Comparison of ENCODE assay signal across 26 cellular contexts in genomic region chr1:172589553-172589952, GRCh38. TPM values are rescaled to one million over a fixed set of nuclear protein-coding genes. Genes with fewer than 3 reads are reported as not detected.
DNase-seq lines count a peak whose midpoint lies in the region; ATAC-seq, FAIRE-seq and TF ChIP-seq lines count a peak whose summit lies in the region.
"Had no signal": no experiment of that assay in that cellular context is flagged by ENCODE, and none has a peak within 500 bp of the region (broad histone marks: within the 10 kb centered on the region; RNA-seq: fewer than 3 reads in every experiment).

No MANE protein-coding gene starts in this region.

- DNase-seq in NCI-H82 (lab: John Stamatoyannopoulos, UW) (peak; percentile 40), NCI-H82 treated with DMSO at 0.1 percent for 48 hours (lab: John Stamatoyannopoulos, UW; ENCODE audit: unreplicated experiment) (no peak), H54 (ENCODE audit: insufficient read length, low spot score) (no peak), fibroblast of pulmonary artery (ENCODE audit: low read depth) (no peak), GM10266 (ENCODE audit: extremely low spot score) (no peak), HCEC 1CT (no peak), GM23338 (ENCODE audit: low spot score) (no peak)
- DNase-seq in activated naive CD8-positive, alpha-beta T cell treated with anti-CD3 and anti-CD28 coated beads for 36 hours, result no peak
- DNase-seq: activated CD4-positive, alpha-beta T cell treated with anti-CD3 and anti-CD28 coated beads, Interleukin-2, amount 10 ng/mL, durations not matched to agents 7 days and 5 days; COR-L47; cortex of kidney; MG63; mucosa of descending colon; NCI-H2171 treated with DMSO at 0.1 percent for 48 hours; NCI-H526 treated with DMSO at 0.1 percent for 48 hours; SIG-M5; stimulated activated CD4-positive, alpha-beta T cell treated with anti-CD3 and anti-CD28 coated beads, Interleukin-12 subunit alpha, Interleukin-12 subunit beta, amount 100 ng/mL, for 4 hours; upper lobe of right lung had no signal

- TF ChIP-seq CTCF in fibroblast of pulmonary artery (IDR thresholded peaks at IDR 0.05; ENCODE audit: low read length, missing control alignments), result no peak
- no peak for TF ChIP-seq CTCF in GM10266 (IDR thresholded peaks at IDR 0.05; ENCODE audit: control insufficient read depth, insufficient read depth, low read depth, missing control alignments)
- no peak for TF ChIP-seq CTCF in GM23338 (conservative IDR thresholded peaks at IDR 0.05; ENCODE audit: low read depth in 2 of 2)

- no peak overlapping the region for H3K27ac ChIP-seq in GM23338 (ENCODE audit: low read depth)
- H3K27ac ChIP-seq: 22Rv1, hepatocyte, upper lobe of right lung had no signal

- H3K27me3 Mint-ChIP-seq in activated naive CD8-positive, alpha-beta T cell treated with anti-CD3 and anti-CD28 coated beads for 36 hours, result no peaks in the 10 kb centered on the region
- H3K27me3 Mint-ChIP-seq in GM23338 (ENCODE audit: insufficient read depth, low read depth, poor library complexity), result no peaks in the 10 kb centered on the region
- H3K27me3 Mint-ChIP-seq: activated CD4-positive, alpha-beta T cell treated with anti-CD3 and anti-CD28 coated beads, Interleukin-2, amount 10 ng/mL, durations not matched to agents 7 days and 5 days; activated naive CD8-positive, alpha-beta T cell; B cell; brain had no signal

- H3K36me3 Mint-ChIP-seq in activated naive CD8-positive, alpha-beta T cell treated with anti-CD3 and anti-CD28 coated beads for 36 hours, result peaks cover 65% of the 10 kb centered on the region
- H3K36me3 Mint-ChIP-seq in GM23338 (ENCODE audit: low read depth), result peaks cover 69% of the 10 kb centered on the region

- H3K36me3 ChIP-seq in GM23338 (ENCODE audit: insufficient read depth), result peaks cover 25% of the 10 kb centered on the region; the same call in 1 of the 2 replicates

- H3K79me2 ChIP-seq in GM23338 (replicated peaks; ENCODE audit: insufficient read depth), result peaks cover 20% of the 10 kb centered on the region

- TF ChIP-seq POLR2A in H54 (IDR thresholded peaks at IDR 0.05; ENCODE audit: low read depth, low read length), result no peak

- peaks cover 32% of the 10 kb centered on the region for H3K4me1 Mint-ChIP-seq in activated naive CD8-positive, alpha-beta T cell treated with anti-CD3 and anti-CD28 coated beads for 36 hours
- H3K4me1 Mint-ChIP-seq in GM23338, result no peaks in the 10 kb centered on the region
- H3K4me1 Mint-ChIP-seq: brain had no signal

- H2AFZ ChIP-seq in GM23338, result no peak overlapping the region
- H2AFZ ChIP-seq: hepatocyte had no signal

- H3K4me3 ChIP-seq in fibroblast of pulmonary artery (replicated peaks; ENCODE audit: low read depth, low read length), result peak overlapping the region; percentile 29
- no peak overlapping the region for H3K4me3 ChIP-seq in GM23338
- H3K4me3 ChIP-seq: hepatocyte, MG63, mucosa of descending colon, upper lobe of right lung had no signal

- H3K4me1 ChIP-seq in GM23338 (ENCODE audit: insufficient read depth), result no peaks in the 10 kb centered on the region
- H3K4me1 ChIP-seq: upper lobe of right lung had no signal

- peak; percentile 60 for FAIRE-seq in H54 (lab: Jason Lieb, UNC)
- FAIRE-seq: endometrium, islet of Langerhans had no signal

- peak overlapping the region; percentile 80 for H3K27ac Mint-ChIP-seq in activated naive CD8-positive, alpha-beta T cell treated with anti-CD3 and anti-CD28 coated beads for 36 hours
- no peak overlapping the region for H3K27ac Mint-ChIP-seq in GM23338
- H3K27ac Mint-ChIP-seq: activated CD4-positive, alpha-beta T cell treated with anti-CD3 and anti-CD28 coated beads, Interleukin-2, amount 10 ng/mL, durations not matched to agents 7 days and 5 days; B cell; brain had no signal

- peaks cover 6% of the 10 kb centered on the region for H3K9me3 Mint-ChIP-seq in activated naive CD8-positive, alpha-beta T cell treated with anti-CD3 and anti-CD28 coated beads for 36 hours
- no peaks in the 10 kb centered on the region for H3K9me3 Mint-ChIP-seq in GM23338

- H3K4me2 ChIP-seq in GM23338, result no peak overlapping the region
- H3K4me2 ChIP-seq: hepatocyte had no signal

- no peak overlapping the region for H3K4me3 Mint-ChIP-seq in activated naive CD8-positive, alpha-beta T cell treated with anti-CD3 and anti-CD28 coated beads for 36 hours
- no peak overlapping the region for H3K4me3 Mint-ChIP-seq in GM23338
- H3K4me3 Mint-ChIP-seq: activated CD4-positive, alpha-beta T cell treated with anti-CD3 and anti-CD28 coated beads, Interleukin-2, amount 10 ng/mL, durations not matched to agents 7 days and 5 days; activated naive CD8-positive, alpha-beta T cell; B cell; brain; T-helper 1 cell treated with Interleukin-12 subunit alpha and Interleukin-12 subunit beta and Interleukin-4 antibody, amounts not matched to agents 30 μg/mL and 1 μg/mL, for 36 hours had no signal

- H3F3A ChIP-seq in GM23338 (replicated peaks; ENCODE audit: low read depth), result no peaks in the 10 kb centered on the region

- ATAC-seq in GM23338, result no peak
- ATAC-seq: mucosa of descending colon had no signal

- no peaks in the 10 kb centered on the region for H3K27me3 ChIP-seq in GM23338 (ENCODE audit: insufficient read depth)
- H3K27me3 ChIP-seq: hepatocyte, MG63, upper lobe of right lung had no signal

- H3K9me2 ChIP-seq in GM23338 (ENCODE audit: insufficient read depth), result no peaks in the 10 kb centered on the region

- no peaks in the 10 kb centered on the region for H4K20me1 ChIP-seq in GM23338 (replicated peaks; ENCODE audit: insufficient read depth)

TF ChIP-seq in GM23338, 12 proteins besides CTCF, POLR2A, EP300 and RAD21 (continues in another document):
- no peak for TF ChIP-seq ZNF331 (CRISPR knock-in tag; IDR thresholded peaks at IDR 0.05; ENCODE audit: low read depth)
- TF ChIP-seq POLR2AphosphoS5 (IDR thresholded peaks at IDR 0.05; ENCODE audit: low read depth), result no peak
- no peak for TF ChIP-seq ZNF114 (CRISPR knock-in tag; IDR thresholded peaks at IDR 0.05)
- no peak for TF ChIP-seq JUNB (IDR thresholded peaks at IDR 0.05; ENCODE audit: unreplicated experiment)
- no peak for TF ChIP-seq REST (IDR thresholded peaks at IDR 0.05; ENCODE audit: unreplicated experiment)
- no peak for TF ChIP-seq EZH2phosphoT487 (IDR thresholded peaks at IDR 0.05; ENCODE audit: unreplicated experiment)
- TF ChIP-seq ETS1 (IDR thresholded peaks at IDR 0.05), result no peak

RNA-seq across cellular contexts. Expression of gene SUCO, which starts 56.6 kb away (rescaled TPM):
- 10 to 100 TPM; 18.9 to 21.8 TPM for total RNA-seq in activated naive CD8-positive, alpha-beta T cell treated with anti-CD3 and anti-CD28 coated beads for 36 hours
- 45.9 and 49.8 TPM in 2 replicates for total RNA-seq in GM23338 (2014; rRNA removed; shearing (Covaris generic))
- 14.1 and 18.0 TPM in 2 replicates for polyA plus RNA-seq in GM23338 (2016; fragmentation: Nextera tagmentation; extraction: Ambion mirVana)
